20 cellular contexts compared by ENCODE assay signal in genomic region chr2:134020608-134021007, GRCh38.
A peak's percentile ranks its signal among the peaks of the same experiment; 100 is the strongest.
DNase-seq lines count a peak whose midpoint lies in the region; ATAC-seq and TF ChIP-seq lines count a peak whose summit lies in the region.
"Had no signal": no experiment of that assay in that cellular context is flagged by ENCODE, and none has a peak within 500 bp of the region (broad histone marks: within the 10 kb centered on the region; RNA-seq: fewer than 3 reads in every experiment).

No MANE protein-coding gene starts in this region.

- H2AFZ ChIP-seq in trophoblast cell (ENCODE audit: insufficient read depth, low read length, poor library complexity) = no peak overlapping the region

- TF ChIP-seq CTCF in GM12865 (IDR thresholded peaks at IDR 0.05; ENCODE audit: insufficient read depth, low read depth, low read length, missing control alignments) (no peak), thyroid gland (IDR thresholded peaks at IDR 0.05) (no peak)

- no peak for TF ChIP-seq POLR2A in thyroid gland (IDR thresholded peaks at IDR 0.05)

- H3K4ac ChIP-seq in trophoblast cell (ENCODE audit: low read depth, low read length) = no peak overlapping the region

- H3K27me3 ChIP-seq in trophoblast cell (ENCODE audit: insufficient read depth, low read length) = no peaks in the 10 kb centered on the region
- no peaks in the 10 kb centered on the region for H3K27me3 ChIP-seq in thyroid gland
- peaks cover 2% of the 10 kb centered on the region; the same call in 1 of the 2 replicates for H3K27me3 ChIP-seq in SJCRH30

- H4K91ac ChIP-seq in trophoblast cell (ENCODE audit: low read depth, low read length) = no peak overlapping the region

- peak; percentile 37 for ATAC-seq in HG02678 (IDR thresholded peaks at IDR 0.05; ENCODE audit: unreplicated experiment)
- ATAC-seq: foreskin keratinocyte had no signal

- H2AK5ac ChIP-seq in trophoblast cell (ENCODE audit: low read length) = no peak overlapping the region

- H3K27ac ChIP-seq in trophoblast cell (ENCODE audit: low read depth, low read length) (no peak overlapping the region), thyroid gland (no peak overlapping the region), SJCRH30 (no peak overlapping the region)
- H3K27ac ChIP-seq: foreskin keratinocyte had no signal

- no peak overlapping the region for H3K9ac ChIP-seq in trophoblast cell (ENCODE audit: low read length)

- no peak overlapping the region for H3K14ac ChIP-seq in trophoblast cell (ENCODE audit: low read length)

- H3K4me3 ChIP-seq in GM12865 (ENCODE audit: low read depth, low read length) (no peak overlapping the region), trophoblast cell (ENCODE audit: low read depth, low read length) (no peak overlapping the region), thyroid gland (replicated peaks in 1 of 3) (no peak overlapping the region), SJCRH30 (no peak overlapping the region)

- H3K36me3 ChIP-seq in trophoblast cell (ENCODE audit: control insufficient read depth in 1 of 2, insufficient read depth in 2 of 2, low read length in 2 of 2) = no peaks in the 10 kb centered on the region
- no peaks in the 10 kb centered on the region for H3K36me3 ChIP-seq in thyroid gland
- H3K36me3 ChIP-seq in SJCRH30 = no peaks in the 10 kb centered on the region

- no CpG with 5 or more reads among the region's 3 CpGs for WGBS in trophoblast cell (ENCODE audit: extremely low coverage, insufficient coverage, insufficient read length)
- WGBS in thyroid gland, 2 donors = 79 to 94% methylated on average over 3 of the region's 3 CpGs

- H3K23ac ChIP-seq in trophoblast cell (ENCODE audit: low read length) = peak overlapping the region; percentile 68

- no peak overlapping the region for H3K4me2 ChIP-seq in trophoblast cell (ENCODE audit: low read length)

- no peak overlapping the region for H4K12ac ChIP-seq in trophoblast cell (ENCODE audit: low read depth, low read length)

- H4K8ac ChIP-seq in trophoblast cell (ENCODE audit: low read depth, low read length) = no peak overlapping the region

- H3K18ac ChIP-seq in trophoblast cell (ENCODE audit: low read length) = no peak overlapping the region

- H2BK120ac ChIP-seq in trophoblast cell (ENCODE audit: insufficient read depth, low read length, poor library complexity) = no peak overlapping the region

- intact Hi-C loops in thyroid gland (cut with DNase I) = no loop called here

- H3K79me1 ChIP-seq in trophoblast cell (ENCODE audit: low read length) = no peaks in the 10 kb centered on the region

- no peaks in the 10 kb centered on the region for H3K79me2 ChIP-seq in trophoblast cell (ENCODE audit: control insufficient read depth, insufficient read depth, low read length, poor library complexity)

- H3K9me3 ChIP-seq in trophoblast cell (ENCODE audit: insufficient read depth, low read depth, low read length) (no peaks in the 10 kb centered on the region), thyroid gland (no peaks in the 10 kb centered on the region), SJCRH30 (replicated peaks) (no peaks in the 10 kb centered on the region)

- DNase-seq in GM12865 (ENCODE audit: low read depth) (peak; percentile 62), RPMI7951 (ENCODE audit: low read depth) (peak; percentile 10), trophoblast cell (no peak), thyroid gland (no peak), SJCRH30 (no peak), NCI-H1417 treated with DMSO at 0.1 percent for 48 hours (lab: John Stamatoyannopoulos, UW) (no peak), SHP77 (lab: John Stamatoyannopoulos, UW) (no peak)
- DNase-seq: activated B cell treated with CpG ODN at 0.5 μM for 24 hours; activated naive CD8-positive, alpha-beta T cell treated with anti-CD3 and anti-CD28 coated beads, Interleukin-2, amount 10 ng/mL, durations not matched to agents 7 days and 5 days; AML-193; foreskin keratinocyte; hypothalamus; kidney; mesenchymal stem cell; NCI-H1930; NCI-H446; SHP77 treated with DMSO at 0.1 percent for 48 hours; stimulated activated CD4-positive, alpha-beta T cell treated with anti-CD3 and anti-CD28 coated beads, Interleukin-4, amount 100 ng/mL, for 4 hours; substantia nigra had no signal

- H2BK12ac ChIP-seq in trophoblast cell (ENCODE audit: low read length) = no peak overlapping the region

- no peaks in the 10 kb centered on the region for H3K4me1 ChIP-seq in trophoblast cell (ENCODE audit: control insufficient read depth in 1 of 2, insufficient read depth in 2 of 2, low read length in 2 of 2)
- H3K4me1 ChIP-seq in thyroid gland = no peaks in the 10 kb centered on the region
- 0 out of 2 replicates have a peak, but pooled peaks cover 2% of the 10 kb centered on the region for H3K4me1 ChIP-seq in SJCRH30
- H3K4me1 ChIP-seq: foreskin keratinocyte had no signal

- H2BK5ac ChIP-seq in trophoblast cell (ENCODE audit: low read depth, low read length, poor library complexity) = no peak overlapping the region

Comparison
In these comparisons a context has a peak if more than half of its experiments do, and no peak if none do; other contexts are left out.
1. DNase-seq: peak in GM12865 (single experiment) and RPMI7951 (single experiment); none in trophoblast cell (0 of 2), thyroid gland (0 of 2), SJCRH30 (0 of 2), NCI-H1417 treated with DMSO at 0.1 percent for 48 hours (single experiment) and SHP77 (0 of 2).